ENCODE assay signal across 35 cellular contexts in genomic region chr13:91879360-91879759, GRCh38.
"Had no signal": no experiment of that assay in that cellular context is flagged by ENCODE, and none has a peak within 500 bp of the region (broad histone marks: within the 10 kb centered on the region; RNA-seq: fewer than 3 reads in every experiment).

No MANE protein-coding gene starts in this region.

- H3K27me3 ChIP-seq: MG63 had no signal

- H3K27ac ChIP-seq: KMS-11 had no signal

- H3K9me3 ChIP-seq: MG63 had no signal

- H3K4me3 ChIP-seq: MG63 had no signal

- H3K4me2 ChIP-seq: KMS-11 had no signal

- H3K9ac ChIP-seq: KMS-11 had no signal

- H3K36me3 ChIP-seq: MG63 had no signal

- DNase-seq: Karpas-422, Kasumi-1, MG63, MM.1S, MV-4-11, NCI-H1048, NCI-H1092, NCI-H1092 treated with DMSO at 0.1 percent for 48 hours, NCI-H1105, NCI-H1105 treated with DMSO at 0.1 percent for 48 hours, NCI-H1417, NCI-H1417 treated with DMSO at 0.1 percent for 48 hours, NCI-H1436, NCI-H1436 treated with DMSO at 0.1 percent for 48 hours, NCI-H146, NCI-H1694, NCI-H1694 treated with DMSO at 0.1 percent for 48 hours, NCI-H187, NCI-H187 treated with DMSO at 0.1 percent for 48 hours, NCI-H1930, NCI-H2029, NCI-H2029 treated with DMSO at 0.1 percent for 48 hours, NCI-H2081, NCI-H2081 treated with DMSO at 0.1 percent for 48 hours, NCI-H2107, NCI-H2171, NCI-H2171 treated with DMSO at 0.1 percent for 48 hours, NCI-H2227 treated with DMSO at 0.1 percent for 48 hours, NCI-H226, NCI-H345, NCI-H446, NCI-H446 treated with DMSO at 0.1 percent for 48 hours, NCI-H510A, NCI-H510A treated with DMSO at 0.1 percent for 48 hours had no signal
